Comparison of ENCODE assay signal across 26 cellular contexts in genomic region chr1:117523111-117523510, GRCh38.
"Had no signal": no experiment of that assay in that cellular context is flagged by ENCODE, and none has a peak within 500 bp of the region (broad histone marks: within the 10 kb centered on the region; RNA-seq: fewer than 3 reads in every experiment).

No MANE protein-coding gene starts in this region.

- H3K27me3 ChIP-seq: left lung, pancreas, spleen, tibial nerve, uterus had no signal

- FAIRE-seq: keratinocyte, pancreas had no signal

- H3K27ac ChIP-seq: left lung, lower lobe of right lung, pancreas, prostate gland, skin epidermis, spleen, tibial nerve, uterus had no signal

- H3K4me1 Mint-ChIP-seq: mesothelial cell of epicardium had no signal

- H3K27ac Mint-ChIP-seq: mesothelial cell of epicardium; natural killer cell treated with Interleukin-12 subunit alpha and Interleukin-12 subunit beta and Interleukin-15 and Interleukin-18, amount 100 ng/mL, for 72 hours; stimulated activated effector memory CD8-positive, alpha-beta T cell treated with anti-CD3 and anti-CD28 coated beads, Interleukin-12 subunit alpha, Interleukin-12 subunit beta, amount 100 ng/mL, for 72 hours; stimulated activated naive CD8-positive, alpha-beta T cell treated with anti-CD3 and anti-CD28 coated beads, Interleukin-15, Interleukin-2, amounts not matched to agents 100 ng/mL and 50 ng/mL, for 24 hours; type B pancreatic cell had no signal

- H3K4me3 Mint-ChIP-seq: mesothelial cell of epicardium; naive thymus-derived CD4-positive, alpha-beta T cell; natural killer cell treated with Interleukin-12 subunit alpha and Interleukin-12 subunit beta and Interleukin-15 and Interleukin-18, amount 100 ng/mL, for 72 hours; stimulated activated effector memory CD8-positive, alpha-beta T cell treated with anti-CD3 and anti-CD28 coated beads, Interleukin-12 subunit alpha, Interleukin-12 subunit beta, amount 100 ng/mL, for 72 hours; stimulated activated naive CD8-positive, alpha-beta T cell treated with anti-CD3 and anti-CD28 coated beads, Interleukin-15, Interleukin-2, amounts not matched to agents 100 ng/mL and 50 ng/mL, for 24 hours; type B pancreatic cell had no signal

- ATAC-seq: left cardiac atrium; left lung; lower lobe of right lung; naive thymus-derived CD4-positive, alpha-beta T cell; natural killer cell treated with Interleukin-12 subunit alpha and Interleukin-12 subunit beta and Interleukin-15 and Interleukin-18, amount 100 ng/mL, for 72 hours; right cardiac atrium; sciatic nerve; stimulated activated effector memory CD8-positive, alpha-beta T cell treated with anti-CD3 and anti-CD28 coated beads, Interleukin-12 subunit alpha, Interleukin-12 subunit beta, amount 100 ng/mL, for 72 hours had no signal

- H3K36me3 Mint-ChIP-seq: natural killer cell treated with Interleukin-12 subunit alpha and Interleukin-12 subunit beta and Interleukin-15 and Interleukin-18, amount 100 ng/mL, for 72 hours; stimulated activated effector memory CD8-positive, alpha-beta T cell treated with anti-CD3 and anti-CD28 coated beads, Interleukin-12 subunit alpha, Interleukin-12 subunit beta, amount 100 ng/mL, for 72 hours had no signal

- H3K9me3 Mint-ChIP-seq: naive thymus-derived CD4-positive, alpha-beta T cell; natural killer cell treated with Interleukin-12 subunit alpha and Interleukin-12 subunit beta and Interleukin-15 and Interleukin-18, amount 100 ng/mL, for 72 hours; stimulated activated effector memory CD8-positive, alpha-beta T cell treated with anti-CD3 and anti-CD28 coated beads, Interleukin-12 subunit alpha, Interleukin-12 subunit beta, amount 100 ng/mL, for 72 hours; stimulated activated naive CD8-positive, alpha-beta T cell treated with anti-CD3 and anti-CD28 coated beads, Interleukin-15, Interleukin-2, amounts not matched to agents 100 ng/mL and 50 ng/mL, for 24 hours had no signal

- H3K9me3 ChIP-seq: left lung, lower lobe of right lung, pancreas, prostate gland, spleen, tibial nerve, uterus had no signal

- H3K4me3 ChIP-seq: left lung, lower lobe of right lung, pancreas, prostate gland, skin epidermis, spleen, tibial nerve, uterus had no signal

- H3K36me3 ChIP-seq: left lung, pancreas, prostate gland, uterus had no signal

- H3K4me1 ChIP-seq: left lung, lower lobe of right lung, prostate gland had no signal

- DNase-seq: hippocampal formation; kidney glomerular epithelial cell; left cardiac atrium; left lung; lower lobe of right lung; mesendoderm; naive thymus-derived CD4-positive, alpha-beta T cell; pancreas; posterior cingulate gyrus; retina; right cardiac atrium; spleen; stimulated activated CD4-positive, alpha-beta T cell treated with anti-CD3 and anti-CD28 coated beads, Interleukin-4, amount 100 ng/mL, for 24 hours; stimulated activated naive CD4-positive, alpha-beta T cell; substantia nigra; uterus had no signal

- H3K27me3 Mint-ChIP-seq: naive thymus-derived CD4-positive, alpha-beta T cell; natural killer cell treated with Interleukin-12 subunit alpha and Interleukin-12 subunit beta and Interleukin-15 and Interleukin-18, amount 100 ng/mL, for 72 hours; stimulated activated naive CD8-positive, alpha-beta T cell treated with anti-CD3 and anti-CD28 coated beads, Interleukin-15, Interleukin-2, amounts not matched to agents 100 ng/mL and 50 ng/mL, for 24 hours; type B pancreatic cell had no signal
